In genomic region chr1:220970311-220970710, GRCh38 we compare ENCODE assay signal across 20 cellular contexts.
DNase-seq lines count a peak whose midpoint lies in the region; ATAC-seq, FAIRE-seq and TF ChIP-seq lines count a peak whose summit lies in the region.
"Had no signal": no experiment of that assay in that cellular context is flagged by ENCODE, and none has a peak within 500 bp of the region (broad histone marks: within the 10 kb centered on the region; RNA-seq: fewer than 3 reads in every experiment).

No MANE protein-coding gene starts in this region.

- TF ChIP-seq POLR2A in suprapubic skin (IDR thresholded peaks at IDR 0.05): no peak

- H3K36me3 ChIP-seq in A673 (ENCODE audit: insufficient read depth, low read length, poor library complexity, severe bottlenecking) (no peaks in the 10 kb centered on the region), suprapubic skin (no peaks in the 10 kb centered on the region)

- H3K36me3 Mint-ChIP-seq in HFFc6 (ENCODE audit: low read depth): no peaks in the 10 kb centered on the region
- no peaks in the 10 kb centered on the region for H3K36me3 Mint-ChIP-seq in stimulated activated effector memory CD8-positive, alpha-beta T cell treated with anti-CD3 and anti-CD28 coated beads, Interleukin-12 subunit alpha, Interleukin-12 subunit beta, amount 100 ng/mL, for 72 hours
- H3K36me3 Mint-ChIP-seq: CD4-positive, CD25-positive, alpha-beta regulatory T cell had no signal

- H3K4me3 Mint-ChIP-seq in HFFc6: no peak overlapping the region
- no peak overlapping the region for H3K4me3 Mint-ChIP-seq in stimulated activated effector memory CD8-positive, alpha-beta T cell treated with anti-CD3 and anti-CD28 coated beads, Interleukin-12 subunit alpha, Interleukin-12 subunit beta, amount 100 ng/mL, for 72 hours
- H3K4me3 Mint-ChIP-seq: B cell; CD4-positive, CD25-positive, alpha-beta regulatory T cell had no signal

- no TSS peak for BruUV-seq in A673 (replicated peaks; lab: Mats Ljungman, UMichigan)

- ATAC-seq in HG03469 (IDR thresholded peaks at IDR 0.05; ENCODE audit: unreplicated experiment): no peak
- no peak for ATAC-seq in stimulated activated effector memory CD8-positive, alpha-beta T cell treated with anti-CD3 and anti-CD28 coated beads, Interleukin-12 subunit alpha, Interleukin-12 subunit beta, amount 100 ng/mL, for 72 hours

- POLR2A ChIA-PET in A673 (lab: Charles Lee; ENCODE audit: low non-redundant PET): no interaction called here

- H3K4me1 ChIP-seq in A673 (ENCODE audit: insufficient read depth, low read length, poor library complexity, severe bottlenecking) (no peaks in the 10 kb centered on the region), suprapubic skin (no peaks in the 10 kb centered on the region)
- H3K4me1 ChIP-seq: Caco-2 had no signal

- TF ChIP-seq CTCF in D721Med (IDR thresholded peaks at IDR 0.05; ENCODE audit: insufficient read depth, missing control alignments): no peak
- no peak for TF ChIP-seq CTCF in HFFc6 (IDR thresholded peaks at IDR 0.05)
- no peak for TF ChIP-seq CTCF in fibroblast of villous mesenchyme (IDR thresholded peaks at IDR 0.05; ENCODE audit: insufficient read depth, low read depth, low read length)
- no peak for TF ChIP-seq CTCF in A673 (conservative IDR thresholded peaks at IDR 0.05; ENCODE audit: low read depth, low read length)
- no peak for TF ChIP-seq CTCF in suprapubic skin (IDR thresholded peaks at IDR 0.05)

- peaks cover 8% of the 10 kb centered on the region; the same call in 1 of the 2 replicates for H3K27me3 Mint-ChIP-seq in HFFc6 (ENCODE audit: insufficient read depth)
- H3K27me3 Mint-ChIP-seq: CD4-positive, CD25-positive, alpha-beta regulatory T cell had no signal

- DNase-seq in D721Med (ENCODE audit: insufficient read length, low spot score) (no peak), HFFc6 (peak; percentile 23), dermis blood vessel endothelial cell (peak; percentile 70), fibroblast of villous mesenchyme (ENCODE audit: low read depth) (peak; percentile 39), A673 (ENCODE audit: low spot score) (no peak), suprapubic skin (ENCODE audit: low spot score in 2 of 2) (no peak)
- DNase-seq in stimulated activated effector memory CD8-positive, alpha-beta T cell treated with anti-CD3 and anti-CD28 coated beads, Interleukin-12 subunit alpha, Interleukin-12 subunit beta, amount 100 ng/mL, for 72 hours (ENCODE audit: low spot score in 2 of 2): no peak
- DNase-seq: ACHN; Caco-2; CD4-positive, CD25-positive, alpha-beta regulatory T cell; GOT3; KG1; NCI-H1048; NCI-H1436 treated with DMSO at 0.1 percent for 48 hours; NCI-H2081; NCI-H510A had no signal

- no peaks in the 10 kb centered on the region for H3K27me3 ChIP-seq in A673 (replicated peaks; ENCODE audit: insufficient read depth, low read depth, low read length, poor library complexity)
- no peaks in the 10 kb centered on the region for H3K27me3 ChIP-seq in suprapubic skin

- H3K27ac ChIP-seq in A673 (ENCODE audit: low read depth, low read length, poor library complexity, severe bottlenecking) (no peak overlapping the region), suprapubic skin (no peak overlapping the region)

- no peak overlapping the region for H3K27ac Mint-ChIP-seq in HFFc6
- H3K27ac Mint-ChIP-seq in stimulated activated effector memory CD8-positive, alpha-beta T cell treated with anti-CD3 and anti-CD28 coated beads, Interleukin-12 subunit alpha, Interleukin-12 subunit beta, amount 100 ng/mL, for 72 hours: no peak overlapping the region
- H3K27ac Mint-ChIP-seq: B cell; CD4-positive, CD25-positive, alpha-beta regulatory T cell had no signal

- CTCF ChIA-PET in A673 (lab: Charles Lee): no interaction called here

- H3K4me3 ChIP-seq in fibroblast of villous mesenchyme (ENCODE audit: low read depth, low read length) (no peak overlapping the region), A673 (ENCODE audit: low read depth, low read length, poor library complexity, severe bottlenecking) (no peak overlapping the region), suprapubic skin (no peak overlapping the region)

- peak; percentile 6 for FAIRE-seq in D721Med (lab: Jason Lieb, UNC)
- FAIRE-seq: GM12891, GM18507 had no signal

- H3K9me3 Mint-ChIP-seq in HFFc6: no peaks in the 10 kb centered on the region
- H3K9me3 Mint-ChIP-seq in stimulated activated effector memory CD8-positive, alpha-beta T cell treated with anti-CD3 and anti-CD28 coated beads, Interleukin-12 subunit alpha, Interleukin-12 subunit beta, amount 100 ng/mL, for 72 hours: peaks cover 6% of the 10 kb centered on the region

- 68% methylated on average over 4 of the region's 4 CpGs for WGBS in suprapubic skin

- H3K9me3 ChIP-seq in A673 (ENCODE audit: low read depth, low read length, poor library complexity, severe bottlenecking): no peaks in the 10 kb centered on the region
- H3K9me3 ChIP-seq in suprapubic skin: no peaks in the 10 kb centered on the region
- H3K9me3 ChIP-seq: Caco-2 had no signal

- intact Hi-C loops in A673 (cut with micrococcal nuclease; ENCODE audit: unreplicated experiment): no loop called here

- H3K4me1 Mint-ChIP-seq in HFFc6 (ENCODE audit: low read depth): peaks cover 47% of the 10 kb centered on the region
- H3K4me1 Mint-ChIP-seq in stimulated activated effector memory CD8-positive, alpha-beta T cell treated with anti-CD3 and anti-CD28 coated beads, Interleukin-12 subunit alpha, Interleukin-12 subunit beta, amount 100 ng/mL, for 72 hours: no peaks in the 10 kb centered on the region
- H3K4me1 Mint-ChIP-seq: B cell had no signal

- no peak for TF ChIP-seq EP300 in suprapubic skin (IDR thresholded peaks at IDR 0.05)

Comparison
In these comparisons a context has a peak if more than half of its experiments do, and no peak if none do; other contexts are left out.
1. DNase-seq: peak in HFFc6 (single experiment), dermis blood vessel endothelial cell (single experiment) and fibroblast of villous mesenchyme (single experiment); none in D721Med (single experiment), stimulated activated effector memory CD8-positive, alpha-beta T cell treated with anti-CD3 and anti-CD28 coated beads, Interleukin-12 subunit alpha, Interleukin-12 subunit beta, amount 100 ng/mL, for 72 hours (0 of 2), A673 (single experiment) and suprapubic skin (0 of 2).